19 cellular contexts compared by ENCODE assay signal in the genomic region with DNA sequence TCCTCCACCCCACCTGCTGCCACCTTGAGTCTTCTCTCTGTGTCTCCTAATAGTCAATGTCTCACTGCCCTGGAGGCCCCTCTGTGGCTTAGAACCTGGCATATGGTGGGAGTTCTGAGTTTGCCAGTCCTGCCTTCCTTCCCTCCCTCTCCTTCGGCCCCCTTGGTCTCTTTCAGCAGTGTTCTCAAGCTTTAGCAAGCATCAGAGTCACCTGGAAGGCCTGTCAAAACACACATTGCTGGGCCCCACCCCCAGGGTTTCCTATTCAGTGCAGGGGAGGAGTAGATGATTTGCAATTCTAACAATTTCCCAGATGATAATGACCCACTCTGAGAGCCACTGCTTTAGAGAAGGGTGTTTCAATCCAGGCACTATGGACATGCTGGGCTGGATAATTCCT. TPM values are rescaled to one million over a fixed set of nuclear protein-coding genes. Genes with fewer than 3 reads are reported as not detected.
"Had no signal": no experiment of that assay in that cellular context is flagged by ENCODE, and none has a peak within 500 bp of the region (broad histone marks: within the 10 kb centered on the region; RNA-seq: fewer than 3 reads in every experiment).

No MANE protein-coding gene starts in this region.

- H3K36me3 ChIP-seq: ascending aorta, heart right ventricle, left ventricle myocardium inferior had no signal

- H3K4me3 ChIP-seq: ascending aorta, gastroesophageal sphincter, heart right ventricle, left ventricle myocardium inferior, tibial nerve had no signal

- H3K4me1 ChIP-seq: ascending aorta, gastroesophageal sphincter, left ventricle myocardium inferior, parathyroid adenoma, tibial nerve had no signal

- DNase-seq: activated CD4-positive, alpha-beta T cell treated with anti-CD3 and anti-CD28 coated beads, Interleukin-2, amount 10 ng/mL, durations not matched to agents 24 days and 14 days; activated CD4-positive, CD25-positive, alpha-beta regulatory T cell; activated naive CD4-positive, alpha-beta T cell treated with anti-CD3 and anti-CD28 coated beads for 36 hours; activated naive CD8-positive, alpha-beta T cell treated with anti-CD3 and anti-CD28 coated beads, Interleukin-2, amount 50 U/mL, for 24 hours; heart right ventricle; left ventricle myocardium inferior; stimulated activated CD4-positive, alpha-beta T cell treated with anti-CD3 and anti-CD28 coated beads, Interleukin-1b, Interleukin-23, amount 100 ng/mL, for 48 hours had no signal

- H3K27ac ChIP-seq: ascending aorta, gastroesophageal sphincter, heart right ventricle, left ventricle myocardium inferior, parathyroid adenoma, tibial nerve had no signal

- ATAC-seq: activated naive CD8-positive, alpha-beta T cell treated with anti-CD3 and anti-CD28 coated beads, Interleukin-2, amount 50 U/mL, for 24 hours; heart right ventricle had no signal

- H3K79me2 ChIP-seq: parathyroid adenoma had no signal

- H3K27me3 ChIP-seq: ascending aorta, gastroesophageal sphincter, tibial nerve had no signal

- H3K9me3 ChIP-seq: ascending aorta, gastroesophageal sphincter, heart right ventricle, left ventricle myocardium inferior, tibial nerve had no signal

- H3K9ac ChIP-seq: parathyroid adenoma had no signal

RNA-seq across cellular contexts. Expression of a gene that starts 26.3 kb away (rescaled TPM):
- total RNA-seq: epithelial cell of proximal tubule had no signal

RNA-seq across cellular contexts. Expression of a gene that starts 47.8 kb away (rescaled TPM):
- total RNA-seq: activated CD4-positive, alpha-beta T cell treated with anti-CD3 and anti-CD28 coated beads, Interleukin-2, amount 10 ng/mL, durations not matched to agents 24 days and 14 days; activated CD8-positive, alpha-beta memory T cell treated with anti-CD3 and anti-CD28 coated beads for 36 hours; activated naive CD4-positive, alpha-beta T cell treated with anti-CD3 and anti-CD28 coated beads for 36 hours; activated T-helper 2 cell treated with anti-CD3 and anti-CD28 coated beads, Interferon-gamma antibody, Interleukin-2, Interleukin-4, amounts not matched to agents 10 μg/mL and 5 μg/mL and 100 μg/mL, durations not matched to agents 14 hours and 24 hours and 36 hours; ascending aorta; chondrocyte; dermis microvascular lymphatic vessel endothelial cell; epithelial cell of proximal tubule; gastroesophageal sphincter; heart right ventricle; left ventricle myocardium inferior; mesenteric fat pad; myocyte; tibial nerve had no signal
- polyA plus RNA-seq: heart right ventricle, keratinocyte had no signal

RNA-seq across cellular contexts. Expression of a gene that starts 58.8 kb away (rescaled TPM):
- total RNA-seq: ascending aorta had no signal
